ENCODE assay signal across 8 cellular contexts in genomic region chr14:54881761-54882401, GRCh38. TPM values are rescaled to one million over a fixed set of nuclear protein-coding genes. Genes with fewer than 3 reads are reported as not detected.
DNase-seq lines count a peak whose midpoint lies in the region; ATAC-seq and TF ChIP-seq lines count a peak whose summit lies in the region.

No MANE protein-coding gene starts in this region.

- H3K27ac Mint-ChIP-seq in HFFc6, result no peak overlapping the region; the same call in 1 of the 2 replicates

- peaks cover 16% of the 10 kb centered on the region for H3K4me1 Mint-ChIP-seq in HFFc6 (ENCODE audit: low read depth)

- H3K36me3 Mint-ChIP-seq in HFFc6 (ENCODE audit: low read depth), result no peaks in the 10 kb centered on the region

- H3K4me1 ChIP-seq in Panc1 (ENCODE audit: control insufficient read depth, insufficient read depth, low read length) (no peaks in the 10 kb centered on the region), esophagus (ENCODE audit: control insufficient read depth in 2 of 2, insufficient read depth in 2 of 2, low read length in 1 of 2) (no peaks in the 10 kb centered on the region), psoas muscle (peaks cover 12% of the 10 kb centered on the region), SJCRH30 (no peaks in the 10 kb centered on the region)

- no TSS peak for BruUV-seq in Panc1 (replicated peaks; lab: Mats Ljungman, UMichigan)

- ATAC-seq in GM18499 (IDR thresholded peaks at IDR 0.05; ENCODE audit: insufficient read depth, unreplicated experiment) (peak; percentile 28), Panc1 (peak; percentile 86), psoas muscle (peak; percentile 57 to 80 (median 66))

- no peak for DNase-seq in HFFc6
- DNase-seq in Panc1 (ENCODE audit: low read depth, low spot score), result no peak
- no peak for DNase-seq in psoas muscle
- no peak for DNase-seq in NK-92 (lab: John Stamatoyannopoulos, UW; ENCODE audit: unreplicated experiment)
- no peak for DNase-seq in RKO (ENCODE audit: low spot score)
- no peak for DNase-seq in SJCRH30

- H3K4me3 ChIP-seq in Panc1 (ENCODE audit: low read depth in 2 of 2, low read length in 2 of 2), result peak overlapping the region; percentile 35 to 57
- H3K4me3 ChIP-seq in esophagus (ENCODE audit: low read depth in 1 of 2, low read length in 2 of 2), result peak overlapping the region in 1 of 2 donors; percentile 39
- peak overlapping the region; percentile 62 for H3K4me3 ChIP-seq in psoas muscle
- no peak overlapping the region for H3K4me3 ChIP-seq in SJCRH30

- in situ Hi-C loops in Panc1 (cut with HindIII; ENCODE audit: low pct_unique_long_range_greater_than_20kb, low sequenced_read_pairs), result no loop called here

- H3K9me3 Mint-ChIP-seq in HFFc6, result no peaks in the 10 kb centered on the region

- H3K27me3 ChIP-seq in Panc1 (ENCODE audit: control insufficient read depth, insufficient read depth, low read length), result no peaks in the 10 kb centered on the region
- H3K27me3 ChIP-seq in esophagus (ENCODE audit: control insufficient read depth in 1 of 2, insufficient read depth in 2 of 2, low read length in 2 of 2), result no peaks in the 10 kb centered on the region
- no peaks in the 10 kb centered on the region for H3K27me3 ChIP-seq in psoas muscle (ENCODE audit: insufficient read depth in 3 of 3, low read length in 2 of 3)
- H3K27me3 ChIP-seq in SJCRH30, result no peaks in the 10 kb centered on the region

- H3K36me3 ChIP-seq in Panc1 (ENCODE audit: control insufficient read depth, insufficient read depth, low read length) (no peaks in the 10 kb centered on the region), esophagus (ENCODE audit: control insufficient read depth in 2 of 2, insufficient read depth in 2 of 2, low read length in 1 of 2) (no peaks in the 10 kb centered on the region), psoas muscle (ENCODE audit: insufficient read depth in 1 of 2, low read depth in 1 of 2) (no peaks in the 10 kb centered on the region), SJCRH30 (no peaks in the 10 kb centered on the region)

- CTCF ChIA-PET in Panc1 (lab: Charles Lee), result interaction anchor here (0.7 kb wide), 1 partner anchor 14 kb away, joined by 4 read pairs; no protein-coding TSS in a partner anchor

- POLR2A ChIA-PET in Panc1 (lab: Charles Lee), result no interaction called here

- TF ChIP-seq CTCF in HFFc6 (IDR thresholded peaks at IDR 0.05) (no peak), Panc1 (IDR thresholded peaks at IDR 0.05) (no peak), psoas muscle (IDR thresholded peaks at IDR 0.05) (no peak)

- 5 to 11% methylated on average over 5 of the region's 5 CpGs for WGBS in esophagus, 2 donors
- WGBS in psoas muscle, 3 donors, result 6 to 23% (median 8%) methylated on average over 5 of the region's 5 CpGs

- H3K9me3 ChIP-seq in Panc1 (ENCODE audit: control insufficient read depth, insufficient read depth, low read depth, low read length), result no peaks in the 10 kb centered on the region
- no peaks in the 10 kb centered on the region for H3K9me3 ChIP-seq in esophagus (ENCODE audit: control insufficient read depth in 2 of 2, insufficient read depth in 1 of 2, low read depth in 1 of 2, low read length in 1 of 2)
- H3K9me3 ChIP-seq in psoas muscle, result no peaks in the 10 kb centered on the region
- no peaks in the 10 kb centered on the region for H3K9me3 ChIP-seq in SJCRH30 (replicated peaks)

- H3K4me3 Mint-ChIP-seq in HFFc6, result peak overlapping the region; percentile 77

- peaks cover 5% of the 10 kb centered on the region for H3K27me3 Mint-ChIP-seq in HFFc6 (ENCODE audit: insufficient read depth)

- H3K27ac ChIP-seq in Panc1 (ENCODE audit: low read length) (peak overlapping the region; percentile 65), esophagus (ENCODE audit: low read depth in 2 of 2, low read length in 1 of 2) (peak overlapping the region; percentile 42 to 76), psoas muscle (peak overlapping the region; percentile 51), SJCRH30 (no peak overlapping the region)

- intact Hi-C loops in Panc1 (cut with micrococcal nuclease; ENCODE audit: unreplicated experiment) (no loop called here), psoas muscle (cut with DNase I) (no loop called here)

RNA-seq across cellular contexts. Expression of gene GCH1, which starts 20.7 kb away (rescaled TPM):
- total RNA-seq in HFFc6 (2021; fragmentation: NEBNext Ultra II Directional; extraction: Animal tissue kit (Norgen Biotek cat#: 25700)), result under 1 TPM; 0.20 to 0.45 (median 0.31) TPM
- total RNA-seq in Panc1 (2021; ENCODE audit: unreplicated experiment), result 3.6 TPM
- 1.4 TPM for polyA plus RNA-seq in Panc1 (2012; ENCODE audit: insufficient read length)
- polyA plus RNA-seq in esophagus, result 1 to 10 TPM; 8.5 TPM
- 1 to 10 TPM in 3 of 4 donors, under 1 TPM in 1; 0.65 to 1.4 (median 1.2) TPM for total RNA-seq in psoas muscle
- 1 to 10 TPM in 2 of 3 donors, under 1 TPM in 1; 0.91 to 1.2 (median 1.0) TPM for polyA plus RNA-seq in psoas muscle
- 3.0 and 3.4 TPM in 2 replicates for total RNA-seq in SJCRH30 (2014; rRNA removed; shearing (Covaris generic))

Comparison
In these comparisons a context has a peak if more than half of its experiments do, and no peak if none do; other contexts are left out.
1. ATAC-seq: peak in every context shown above with its lines; median percentile 86 in Panc1; 66 in psoas muscle; 28 in GM18499.